8 cellular contexts compared by ENCODE assay signal in genomic region chr10:103350175-103350521, GRCh38. TPM values are rescaled to one million over a fixed set of nuclear protein-coding genes. Genes with fewer than 3 reads are reported as not detected.
A peak's percentile ranks its signal among the peaks of the same experiment; 100 is the strongest.
DNase-seq lines count a peak whose midpoint lies in the region; ATAC-seq and TF ChIP-seq lines count a peak whose summit lies in the region.

No MANE protein-coding gene starts in this region.

- H3K4me1 ChIP-seq in lung (ENCODE audit: control insufficient read depth in 2 of 2, insufficient read depth in 2 of 2, low read length in 2 of 2) (peaks cover 0 to 8% of the 10 kb centered on the region in 2 donors), urinary bladder (ENCODE audit: insufficient read depth) (no peaks in the 10 kb centered on the region)

- peak overlapping the region; percentile 74 for H3K4me3 ChIP-seq in astrocyte of the spinal cord (ENCODE audit: low read depth, low read length)
- H3K4me3 ChIP-seq in lung = peak overlapping the region; percentile 90
- peak overlapping the region; percentile 99 for H3K4me3 ChIP-seq in urinary bladder (ENCODE audit: low read depth, low read length)

- no peak for ATAC-seq in lung (ENCODE audit: insufficient read depth, low FRiP score)
- ATAC-seq in GM21529 (IDR thresholded peaks at IDR 0.05; ENCODE audit: unreplicated experiment) = no peak
- ATAC-seq in HG03039 (IDR thresholded peaks at IDR 0.05; ENCODE audit: unreplicated experiment) = no peak

- no peaks in the 10 kb centered on the region for H3K27me3 ChIP-seq in lung (ENCODE audit: control insufficient read depth, insufficient read depth)

- H3K27me3 Mint-ChIP-seq in activated naive CD4-positive, alpha-beta T cell treated with anti-CD3 and anti-CD28 coated beads, Interleukin-2, amount 50 U/mL, for 24 hours = no peaks in the 10 kb centered on the region

- in situ Hi-C loops in astrocyte of the spinal cord (cut with HindIII; ENCODE audit: low sequenced_read_pairs) = no loop called here

- H3K4me1 Mint-ChIP-seq in activated naive CD4-positive, alpha-beta T cell treated with anti-CD3 and anti-CD28 coated beads, Interleukin-2, amount 50 U/mL, for 24 hours = peaks cover 8% of the 10 kb centered on the region

- no peaks in the 10 kb centered on the region for H3K9me3 Mint-ChIP-seq in activated naive CD4-positive, alpha-beta T cell treated with anti-CD3 and anti-CD28 coated beads, Interleukin-2, amount 50 U/mL, for 24 hours

- H3K36me3 Mint-ChIP-seq in activated naive CD4-positive, alpha-beta T cell treated with anti-CD3 and anti-CD28 coated beads, Interleukin-2, amount 50 U/mL, for 24 hours = peaks cover 2% of the 10 kb centered on the region

- peak overlapping the region; percentile 94 for H3K4me3 Mint-ChIP-seq in activated naive CD4-positive, alpha-beta T cell treated with anti-CD3 and anti-CD28 coated beads, Interleukin-2, amount 50 U/mL, for 24 hours

- peak overlapping the region; percentile 87 for H3K27ac Mint-ChIP-seq in activated naive CD4-positive, alpha-beta T cell treated with anti-CD3 and anti-CD28 coated beads, Interleukin-2, amount 50 U/mL, for 24 hours

- H3K9me3 ChIP-seq in lung (ENCODE audit: control insufficient read depth in 2 of 2, insufficient read depth in 1 of 2, low read length in 1 of 2) = no peaks in the 10 kb centered on the region

- H3K27ac ChIP-seq in lung (ENCODE audit: low read depth in 1 of 2, low read length in 1 of 2) (peak overlapping the region; percentile 91 to 93), urinary bladder (ENCODE audit: low read depth) (peak overlapping the region; percentile 74)

- H3K36me3 ChIP-seq in lung (ENCODE audit: control insufficient read depth in 2 of 2, insufficient read depth in 2 of 2, low read length in 2 of 2) (peaks cover 2 to 7% of the 10 kb centered on the region in 2 donors), urinary bladder (ENCODE audit: insufficient read depth) (peaks cover 2% of the 10 kb centered on the region)

- no peak for TF ChIP-seq CTCF in astrocyte of the spinal cord (IDR thresholded peaks at IDR 0.05; ENCODE audit: low read depth, low read length)
- TF ChIP-seq CTCF in lung (IDR thresholded peaks at IDR 0.05; ENCODE audit: control extremely low read depth, extremely low read depth) = no peak

- 55 to 57% methylated on average over 15 to 16 of the region's 16 CpGs for WGBS in lung, 2 donors
- WGBS in urinary bladder = 45% methylated on average over 16 of the region's 16 CpGs

- DNase-seq in activated naive CD4-positive, alpha-beta T cell treated with anti-CD3 and anti-CD28 coated beads, Interleukin-2, amount 50 U/mL, for 16 hours = no peak
- DNase-seq in astrocyte of the spinal cord (ENCODE audit: low read depth, low spot score) (no peak), lung (ENCODE audit: low spot score) (no peak), cerebellar nuclear complex (lab: John Stamatoyannopoulos, UW) (no peak)

RNA-seq across cellular contexts. Expression of gene PCGF6, which starts 0.8 kb away (rescaled TPM):
- total RNA-seq in lung = 1 to 10 TPM; 5.8 to 7.7 TPM
- polyA plus RNA-seq in lung = 1 to 10 TPM; 5.2 to 7.3 TPM
- total RNA-seq in urinary bladder = 14.9 TPM
- polyA plus RNA-seq in urinary bladder = 10.1 TPM

RNA-seq across cellular contexts. Expression of gene TAF5, which starts 17.6 kb away (rescaled TPM):
- total RNA-seq in lung = 1 to 10 TPM; 3.0 to 5.4 TPM
- 1 to 10 TPM; 2.0 to 2.3 TPM for polyA plus RNA-seq in lung
- 8.7 TPM for total RNA-seq in urinary bladder
- 3.0 TPM for polyA plus RNA-seq in urinary bladder

RNA-seq across cellular contexts. Expression of gene ATP5MK, which starts 46.1 kb away (rescaled TPM):
- 100 to 1,000 TPM in 1 of 2 donors, 10 to 100 TPM in 1; 38.6 to 212 TPM for total RNA-seq in lung
- 1,000 to 10,000 TPM in 1 of 2 donors, 100 to 1,000 TPM in 1; 403 to 1,220 TPM for polyA plus RNA-seq in lung
- total RNA-seq in urinary bladder = 231 TPM
- polyA plus RNA-seq in urinary bladder = 456 TPM

RNA-seq across cellular contexts. Expression of gene PDCD11, which starts 46.3 kb away (rescaled TPM):
- total RNA-seq in lung (10 to 100 TPM; 23.2 to 30.1 TPM), urinary bladder (19.7 TPM)
- polyA plus RNA-seq in lung (10 to 100 TPM; 15.2 to 17.3 TPM), urinary bladder (14.9 TPM)
